Comparison of ENCODE assay signal across 32 cellular contexts in the genomic region with DNA sequence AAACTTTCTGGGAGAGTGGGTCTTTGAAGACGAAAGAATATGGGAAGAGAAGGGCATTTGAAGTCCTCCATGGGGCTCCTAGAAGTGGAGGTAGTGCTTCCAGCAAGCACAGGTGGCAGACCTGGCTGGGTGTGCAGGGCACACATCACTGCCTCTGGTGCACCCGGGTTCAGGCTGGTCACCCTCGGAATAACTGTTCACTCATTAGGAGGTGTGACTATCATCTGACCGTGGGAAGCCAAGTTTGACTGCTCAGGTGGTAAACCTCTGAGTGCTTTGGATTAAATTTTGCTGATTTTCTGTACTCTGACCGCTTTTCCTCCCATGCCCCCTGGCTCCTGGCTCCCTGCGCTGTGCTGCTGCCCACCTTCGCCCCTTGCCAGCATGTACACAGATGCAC. TPM values are rescaled to one million over a fixed set of nuclear protein-coding genes. Genes with fewer than 3 reads are reported as not detected.
DNase-seq lines count a peak whose midpoint lies in the region; FAIRE-seq and TF ChIP-seq lines count a peak whose summit lies in the region.
"Had no signal": no experiment of that assay in that cellular context is flagged by ENCODE, and none has a peak within 500 bp of the region (broad histone marks: within the 10 kb centered on the region; RNA-seq: fewer than 3 reads in every experiment).

No MANE protein-coding gene starts in this region.

- peaks cover 5% of the 10 kb centered on the region for H3K4me1 Mint-ChIP-seq in neural progenitor cell
- H3K4me1 Mint-ChIP-seq in activated CD4-positive, alpha-beta T cell treated with anti-CD3 and anti-CD28 coated beads, Interleukin-2, amount 10 ng/mL, durations not matched to agents 7 days and 5 days: no peaks in the 10 kb centered on the region
- peaks cover 3% of the 10 kb centered on the region for H3K4me1 Mint-ChIP-seq in MCF 10A (ENCODE audit: insufficient read depth, unreplicated experiment)
- H3K4me1 Mint-ChIP-seq: CD4-positive, alpha-beta memory T cell; CD4-positive, CD25-positive, alpha-beta regulatory T cell; CD8-positive, alpha-beta memory T cell had no signal

- peak; percentile 13 for FAIRE-seq in bronchial epithelial cell (lab: Jason Lieb, UNC)
- FAIRE-seq: A204.1, GM12878, GM12892, GM19239 had no signal

- no peak overlapping the region for H3K27ac ChIP-seq in neural progenitor cell
- H3K27ac ChIP-seq in effector memory CD4-positive, alpha-beta T cell (ENCODE audit: insufficient read depth, low read length, poor library complexity, severe bottlenecking): no peak overlapping the region
- H3K27ac ChIP-seq: BLaER1 had no signal

- no peaks in the 10 kb centered on the region for H3F3A ChIP-seq in neural progenitor cell (ENCODE audit: low read depth)

- H3K4me2 ChIP-seq in neural progenitor cell: no peak overlapping the region

- H3K27ac Mint-ChIP-seq in neural progenitor cell (peak overlapping the region; percentile 44), MCF 10A (ENCODE audit: low read depth, unreplicated experiment) (no peak overlapping the region)
- H3K27ac Mint-ChIP-seq in activated CD4-positive, alpha-beta T cell treated with anti-CD3 and anti-CD28 coated beads, Interleukin-2, amount 10 ng/mL, durations not matched to agents 7 days and 5 days: no peak overlapping the region
- H3K27ac Mint-ChIP-seq: CD14-positive monocyte; CD4-positive, alpha-beta memory T cell; CD4-positive, CD25-positive, alpha-beta regulatory T cell; CD8-positive, alpha-beta memory T cell had no signal

- H3K4me1 ChIP-seq in neural progenitor cell: no peaks in the 10 kb centered on the region
- H3K4me1 ChIP-seq in effector memory CD4-positive, alpha-beta T cell (ENCODE audit: control insufficient read depth, insufficient read depth, low read length, poor library complexity, severe bottlenecking): no peaks in the 10 kb centered on the region

- no peaks in the 10 kb centered on the region for H3K79me2 ChIP-seq in neural progenitor cell (ENCODE audit: low read depth)

- no TSS peak for BruUV-seq in MCF 10A (replicated peaks; lab: Mats Ljungman, UMichigan)

- peaks cover 3% of the 10 kb centered on the region for H3K27me3 Mint-ChIP-seq in neural progenitor cell (ENCODE audit: insufficient read depth, low read depth)
- H3K27me3 Mint-ChIP-seq in activated CD4-positive, alpha-beta T cell treated with anti-CD3 and anti-CD28 coated beads, Interleukin-2, amount 10 ng/mL, durations not matched to agents 7 days and 5 days: peaks cover 4% of the 10 kb centered on the region
- H3K27me3 Mint-ChIP-seq in MCF 10A (ENCODE audit: insufficient read depth, unreplicated experiment): no peaks in the 10 kb centered on the region

- CTCF ChIA-PET in activated CD4-positive, alpha-beta T cell treated with anti-CD3 and anti-CD28 coated beads, Interleukin-2, amount 10 ng/mL, durations not matched to agents 7 days and 5 days (lab: Charles Lee): no interaction called here
- CTCF ChIA-PET in MCF 10A (lab: Yijun Ruan, JAX): interaction anchor here (0.6 to 1.2 kb wide), 2 partner anchors 8 to 45 kb away, joined by 3 read pairs; no protein-coding TSS in a partner anchor

- no peaks in the 10 kb centered on the region for H3K9me3 Mint-ChIP-seq in neural progenitor cell
- H3K9me3 Mint-ChIP-seq in activated CD4-positive, alpha-beta T cell treated with anti-CD3 and anti-CD28 coated beads, Interleukin-2, amount 10 ng/mL, durations not matched to agents 7 days and 5 days: no peaks in the 10 kb centered on the region
- no peaks in the 10 kb centered on the region for H3K9me3 Mint-ChIP-seq in MCF 10A (ENCODE audit: unreplicated experiment)
- H3K9me3 Mint-ChIP-seq: CD14-positive monocyte; CD4-positive, alpha-beta memory T cell; CD4-positive, CD25-positive, alpha-beta regulatory T cell had no signal

- intact Hi-C loops in MCF 10A (cut with micrococcal nuclease): no loop called here

- H3K27me3 ChIP-seq in bronchial epithelial cell (ENCODE audit: control insufficient read depth, insufficient read depth, low read length): no peaks in the 10 kb centered on the region
- peaks cover 22% of the 10 kb centered on the region for H3K27me3 ChIP-seq in neural progenitor cell
- no peaks in the 10 kb centered on the region for H3K27me3 ChIP-seq in effector memory CD4-positive, alpha-beta T cell (replicated peaks; ENCODE audit: control insufficient read depth, insufficient read depth, low read length, poor library complexity, severe bottlenecking)
- H3K27me3 ChIP-seq: BLaER1 had no signal

- H3K4me3 Mint-ChIP-seq in neural progenitor cell (no peak overlapping the region), MCF 10A (ENCODE audit: unreplicated experiment) (no peak overlapping the region)
- no peak overlapping the region for H3K4me3 Mint-ChIP-seq in activated CD4-positive, alpha-beta T cell treated with anti-CD3 and anti-CD28 coated beads, Interleukin-2, amount 10 ng/mL, durations not matched to agents 7 days and 5 days
- H3K4me3 Mint-ChIP-seq: CD14-positive monocyte; CD4-positive, alpha-beta memory T cell; CD4-positive, CD25-positive, alpha-beta regulatory T cell; CD8-positive, alpha-beta memory T cell had no signal

- peaks cover 2% of the 10 kb centered on the region for H3K36me3 Mint-ChIP-seq in neural progenitor cell
- no peaks in the 10 kb centered on the region for H3K36me3 Mint-ChIP-seq in activated CD4-positive, alpha-beta T cell treated with anti-CD3 and anti-CD28 coated beads, Interleukin-2, amount 10 ng/mL, durations not matched to agents 7 days and 5 days (ENCODE audit: low read depth)
- no peaks in the 10 kb centered on the region for H3K36me3 Mint-ChIP-seq in MCF 10A (ENCODE audit: insufficient read depth, unreplicated experiment)
- H3K36me3 Mint-ChIP-seq: CD14-positive monocyte; CD4-positive, alpha-beta memory T cell; CD4-positive, CD25-positive, alpha-beta regulatory T cell; CD8-positive, alpha-beta memory T cell had no signal

- DNase-seq in bronchial epithelial cell (ENCODE audit: low read depth) (no peak), epithelial cell of proximal tubule (ENCODE audit: low read depth) (peak; percentile 59), left kidney (ENCODE audit: low read depth, low spot score) (peak; percentile 61), neural progenitor cell (ENCODE audit: low spot score) (no peak), NCI-H2227 (lab: John Stamatoyannopoulos, UW; ENCODE audit: unreplicated experiment) (no peak), MCF 10A (ENCODE audit: unreplicated experiment) (no peak)
- no peak for DNase-seq in activated CD4-positive, alpha-beta T cell treated with anti-CD3 and anti-CD28 coated beads, Interleukin-2, amount 10 ng/mL, durations not matched to agents 7 days and 5 days
- DNase-seq in effector memory CD4-positive, alpha-beta T cell: no peak
- DNase-seq: 8988T; ACHN; BE2C; C1 segment of cervical spinal cord; CD4-positive, alpha-beta memory T cell; CD4-positive, CD25-positive, alpha-beta regulatory T cell; CD8-positive, alpha-beta memory T cell; COR-L47; DMS 273 treated with DMSO at 0.1 percent for 48 hours; DMS153; DMS53; DMS79; DND-41; EL; GDM1 had no signal

- H3K4me3 ChIP-seq in bronchial epithelial cell (ENCODE audit: low read depth, low read length) (no peak overlapping the region), epithelial cell of proximal tubule (ENCODE audit: low read depth, low read length) (no peak overlapping the region), neural progenitor cell (no peak overlapping the region)
- H3K4me3 ChIP-seq in effector memory CD4-positive, alpha-beta T cell (ENCODE audit: insufficient read depth, low read depth, low read length, poor library complexity, severe bottlenecking): no peak overlapping the region
- H3K4me3 ChIP-seq: BLaER1, GM12878 had no signal

- no peaks in the 10 kb centered on the region for H4K20me1 ChIP-seq in neural progenitor cell (ENCODE audit: low read depth)
- H4K20me1 ChIP-seq: BLaER1 had no signal

- H2AFZ ChIP-seq in neural progenitor cell (replicated peaks): no peak overlapping the region

- no peaks in the 10 kb centered on the region for H3K36me3 ChIP-seq in bronchial epithelial cell (ENCODE audit: control insufficient read depth, insufficient read depth, low read length)
- H3K36me3 ChIP-seq in neural progenitor cell: no peaks in the 10 kb centered on the region
- no peaks in the 10 kb centered on the region for H3K36me3 ChIP-seq in effector memory CD4-positive, alpha-beta T cell (ENCODE audit: control insufficient read depth, insufficient read depth, low read length)
- H3K36me3 ChIP-seq: BE2C, BLaER1 had no signal

- no peak overlapping the region for H3K9ac ChIP-seq in neural progenitor cell
- H3K9ac ChIP-seq: BLaER1 had no signal

- no peaks in the 10 kb centered on the region for H3K9me3 ChIP-seq in neural progenitor cell (ENCODE audit: low read depth)
- no peaks in the 10 kb centered on the region for H3K9me3 ChIP-seq in effector memory CD4-positive, alpha-beta T cell (ENCODE audit: control insufficient read depth, low read length)
- H3K9me3 ChIP-seq: BE2C, BLaER1 had no signal

- POLR2A ChIA-PET in activated CD4-positive, alpha-beta T cell treated with anti-CD3 and anti-CD28 coated beads, Interleukin-2, amount 10 ng/mL, durations not matched to agents 7 days and 5 days (lab: Charles Lee): no interaction called here
- POLR2A ChIA-PET in MCF 10A (lab: Yijun Ruan, JAX): no interaction called here

- TF ChIP-seq CTCF in bronchial epithelial cell (IDR thresholded peaks at IDR 0.05; ENCODE audit: insufficient read depth, low read length, severe bottlenecking) (no peak), epithelial cell of proximal tubule (conservative IDR thresholded peaks at IDR 0.05; ENCODE audit: low read depth, low read length) (no peak), neural progenitor cell (IDR thresholded peaks at IDR 0.05) (no peak), MCF 10A (IDR thresholded peaks at IDR 0.05; ENCODE audit: unreplicated experiment) (no peak)

RNA-seq across cellular contexts. Expression of a gene that starts 11.1 kb away (rescaled TPM):
- total RNA-seq in bronchial epithelial cell: 0.13 and 0.26 TPM in 2 replicates
- total RNA-seq in epithelial cell of proximal tubule: 0.58 and 2.4 TPM in 2 replicates
- total RNA-seq in neural progenitor cell (ENCODE audit: low replicate concordance): 0.09 and 0.25 TPM in 2 replicates
- under 1 TPM; 0.04 to 0.05 TPM for total RNA-seq in activated CD4-positive, alpha-beta T cell treated with anti-CD3 and anti-CD28 coated beads, Interleukin-2, amount 10 ng/mL, durations not matched to agents 7 days and 5 days
- 0.54 and 0.70 TPM in 2 replicates for total RNA-seq in MCF 10A (2022)
- total RNA-seq: CD4-positive, alpha-beta memory T cell; CD4-positive, CD25-positive, alpha-beta regulatory T cell; CD8-positive, alpha-beta memory T cell; G401; GM12878 had no signal

RNA-seq across cellular contexts. Expression of a gene that starts 31.1 kb away (rescaled TPM):
- total RNA-seq in bronchial epithelial cell: not detected in 2 replicates
- not detected in 2 replicates for total RNA-seq in epithelial cell of proximal tubule
- not detected in 2 replicates for total RNA-seq in neural progenitor cell (ENCODE audit: low replicate concordance)
- not detected for total RNA-seq in activated CD4-positive, alpha-beta T cell treated with anti-CD3 and anti-CD28 coated beads, Interleukin-2, amount 10 ng/mL, durations not matched to agents 7 days and 5 days
- total RNA-seq in MCF 10A (2022): not detected in 2 replicates
- total RNA-seq: A673; CD4-positive, alpha-beta memory T cell; CD4-positive, CD25-positive, alpha-beta regulatory T cell; CD8-positive, alpha-beta memory T cell; Daoy; G401; GM12878 had no signal

Comparison
In these comparisons a context has a peak if more than half of its experiments do, and no peak if none do; other contexts are left out.
1. DNase-seq: peak in epithelial cell of proximal tubule (single experiment) and left kidney (single experiment); none in bronchial epithelial cell (single experiment), neural progenitor cell (single experiment), activated CD4-positive, alpha-beta T cell treated with anti-CD3 and anti-CD28 coated beads, Interleukin-2, amount 10 ng/mL, durations not matched to agents 7 days and 5 days (single experiment), effector memory CD4-positive, alpha-beta T cell (0 of 3), NCI-H2227 (single experiment) and MCF 10A (single experiment).